ENCODE assay signal across 8 cellular contexts in the genomic region with DNA sequence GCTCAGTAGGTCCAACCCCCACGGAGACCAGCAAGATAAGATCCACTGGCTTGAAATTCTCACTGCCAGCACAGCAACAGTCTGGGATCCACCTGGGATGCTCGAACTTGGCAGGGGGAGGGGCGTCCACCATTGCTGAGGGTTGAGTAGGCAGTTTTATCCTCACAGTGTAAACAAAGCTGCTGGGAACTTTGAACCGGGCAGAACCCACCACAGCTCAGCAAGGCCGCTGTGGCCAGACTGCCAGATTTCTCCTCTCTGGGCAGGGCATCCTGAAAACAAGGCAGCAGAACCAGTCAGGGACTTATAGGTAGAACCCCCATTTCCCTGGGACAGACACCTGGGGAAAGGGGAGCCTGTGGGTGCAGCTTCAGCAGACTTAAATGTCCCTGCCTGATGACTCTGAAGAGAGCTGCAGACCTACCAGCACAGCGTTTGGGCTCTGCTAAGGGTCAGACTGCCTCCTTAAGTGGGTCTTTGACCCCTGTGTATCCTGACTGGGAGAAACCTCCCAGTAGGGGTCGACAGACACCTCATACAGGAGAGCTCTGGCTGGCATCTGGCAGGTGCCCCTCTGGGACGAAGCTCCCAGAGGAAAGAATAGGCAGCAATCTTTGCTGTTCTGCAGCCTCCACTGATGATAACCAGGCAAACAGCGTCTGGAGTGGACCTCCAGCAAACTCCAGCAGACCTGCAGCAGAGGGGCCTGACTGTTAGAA.
"Had no signal": no experiment of that assay in that cellular context is flagged by ENCODE, and none has a peak within 500 bp of the region (broad histone marks: within the 10 kb centered on the region; RNA-seq: fewer than 3 reads in every experiment).

No MANE protein-coding gene starts in this region.

- H3K27me3 Mint-ChIP-seq: IgD-negative memory B cell had no signal

- H3K27ac Mint-ChIP-seq: HFFc6, IgD-negative memory B cell had no signal

- H3K36me3 Mint-ChIP-seq: IgD-negative memory B cell had no signal

- H3K9ac ChIP-seq: GM23248, KMS-11 had no signal

- H3K36me3 ChIP-seq: HAP-1 had no signal

- H3K4me3 Mint-ChIP-seq: HFFc6, IgD-negative memory B cell had no signal

- H3K4me2 ChIP-seq: KMS-11 had no signal

- H2AFZ ChIP-seq: GM23248 had no signal

- H3K27ac ChIP-seq: GM23248, HL-60, KMS-11 had no signal

- H3K4me1 ChIP-seq: HAP-1 had no signal

- H3K9me3 ChIP-seq: HAP-1 had no signal

- H3K4me3 ChIP-seq: GM23248, HAP-1 had no signal

- DNase-seq: GM23248, GOT3, HFFc6, KBM-7 had no signal
